ENCODE assay signal across 8 cellular contexts in genomic region chr5:149549461-149550266, GRCh38. TPM values are rescaled to one million over a fixed set of nuclear protein-coding genes. Genes with fewer than 3 reads are reported as not detected.
DNase-seq lines count a peak whose midpoint lies in the region; ATAC-seq and TF ChIP-seq lines count a peak whose summit lies in the region.

No MANE protein-coding gene starts in this region.

- TF ChIP-seq CTCF in RWPE2 (IDR thresholded peaks at IDR 0.05; ENCODE audit: poor library complexity, severe bottlenecking), result no peak
- TF ChIP-seq CTCF in ascending aorta (IDR thresholded peaks at IDR 0.05), result no peak

- 0 out of 3 replicates have a peak, but pooled peaks have one; percentile 6 for ATAC-seq in RWPE2 (ENCODE audit: low read depth)

- H3K9me3 ChIP-seq in HUES6 (ENCODE audit: control insufficient read depth, insufficient read depth, low read depth, low read length), result no peaks in the 10 kb centered on the region
- H3K9me3 ChIP-seq in RWPE2 (ENCODE audit: severe bottlenecking), result no peaks in the 10 kb centered on the region
- no peaks in the 10 kb centered on the region for H3K9me3 ChIP-seq in ascending aorta

- H3K4me3 ChIP-seq in HUES6 (ENCODE audit: low read depth, low read length) (peak overlapping the region; percentile 89), RWPE2 (ENCODE audit: severe bottlenecking) (peak overlapping the region; percentile 84), ascending aorta (peak overlapping the region; percentile 81 to 96), skin epidermis (peak overlapping the region; percentile 54 to 97 (median 84))

- H3K27ac ChIP-seq in HUES6 (ENCODE audit: low read depth, low read length), result peak overlapping the region; percentile 93
- peak overlapping the region; percentile 84 for H3K27ac ChIP-seq in RWPE2 (ENCODE audit: poor library complexity, severe bottlenecking)
- peak overlapping the region; percentile 95 to 98 for H3K27ac ChIP-seq in ascending aorta
- peak overlapping the region; percentile 90 to 100 (median 99) for H3K27ac ChIP-seq in skin epidermis

- H3K27me3 ChIP-seq in HUES6 (ENCODE audit: control insufficient read depth, insufficient read depth, low read length) (no peaks in the 10 kb centered on the region), RWPE2 (ENCODE audit: insufficient read depth, poor library complexity, severe bottlenecking) (no peaks in the 10 kb centered on the region), ascending aorta (no peaks in the 10 kb centered on the region)

- H3K9ac ChIP-seq in HUES6 (ENCODE audit: low read length), result peak overlapping the region; percentile 98

- H3K4me1 ChIP-seq in HUES6 (ENCODE audit: control insufficient read depth, insufficient read depth, low read length) (peaks cover 27% of the 10 kb centered on the region), RWPE2 (ENCODE audit: insufficient read depth, poor library complexity, severe bottlenecking) (peaks cover 42% of the 10 kb centered on the region), ascending aorta (peaks cover 9 to 36% of the 10 kb centered on the region in 2 donors)

- peaks cover 50% of the 10 kb centered on the region for H3K36me3 ChIP-seq in HUES6 (ENCODE audit: control insufficient read depth, insufficient read depth, low read length)
- H3K36me3 ChIP-seq in RWPE2 (ENCODE audit: low read depth), result peaks cover 62% of the 10 kb centered on the region
- peaks cover 22 to 23% of the 10 kb centered on the region in 2 donors for H3K36me3 ChIP-seq in ascending aorta

- DNase-seq in CD1c-positive myeloid dendritic cell (ENCODE audit: extremely low spot score) (peak; percentile 77), GM19240 (ENCODE audit: insufficient read length, low spot score) (peak; percentile 33), RWPE2 (ENCODE audit: low spot score) (no peak), ascending aorta (ENCODE audit: low spot score in 2 of 2) (no peak), iPS-NIHi7 (ENCODE audit: extremely low spot score) (peak; percentile 35), NCI-H524 treated with DMSO at 0.1 percent for 48 hours (lab: John Stamatoyannopoulos, UW) (no peak)

- intact Hi-C loops in ascending aorta (cut with DNase I), result no loop called here

RNA-seq across cellular contexts. Expression of gene CSNK1A1, which starts 1.6 kb away (rescaled TPM):
- 219 TPM for total RNA-seq in ascending aorta

RNA-seq across cellular contexts. Expression of gene ARHGEF37, which starts 31.6 kb away (rescaled TPM):
- 13.4 TPM for total RNA-seq in ascending aorta

Comparison
In these comparisons a context has a peak if more than half of its experiments do, and no peak if none do; other contexts are left out.
1. DNase-seq: peak in CD1c-positive myeloid dendritic cell (single experiment), GM19240 (single experiment) and iPS-NIHi7 (single experiment); none in RWPE2 (single experiment), ascending aorta (0 of 2) and NCI-H524 treated with DMSO at 0.1 percent for 48 hours (single experiment).
2. Peak in every context shown above with its lines, with median percentiles within 50 percentile points of each other: H3K27ac ChIP-seq and H3K4me3 ChIP-seq.